In the genomic region with DNA sequence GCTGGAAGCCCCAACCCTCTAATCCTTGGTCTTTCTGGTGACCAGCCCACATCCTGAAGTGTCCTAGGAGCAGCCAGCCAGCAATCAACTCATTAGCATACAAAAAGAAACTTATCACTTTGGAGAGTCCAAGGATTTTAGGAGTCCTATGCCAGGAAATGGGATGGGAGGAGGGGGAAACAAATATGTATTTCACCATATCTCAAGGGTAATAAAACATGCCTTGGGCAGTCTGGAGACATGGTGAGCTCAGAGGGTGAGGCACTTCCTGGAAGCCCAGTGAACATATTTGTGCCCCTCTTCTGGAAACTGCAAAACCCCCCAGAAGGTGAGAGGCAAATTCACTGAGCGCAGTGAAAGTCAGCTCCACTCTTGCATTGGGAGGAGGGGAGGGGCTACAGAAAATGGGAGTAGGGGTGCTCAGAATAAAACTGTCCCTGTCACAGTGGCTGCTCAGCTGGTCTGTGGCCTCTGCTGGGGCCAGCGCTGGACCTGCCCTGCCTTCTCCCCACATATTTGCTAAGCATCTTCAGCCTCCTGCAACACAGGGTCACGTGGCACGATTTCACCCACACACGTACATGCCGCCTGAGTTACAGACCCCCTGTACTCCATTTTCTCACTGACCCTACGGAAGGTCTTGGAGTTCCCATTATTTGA, we compare ENCODE assay signal across 17 cellular contexts. TPM values are rescaled to one million over a fixed set of nuclear protein-coding genes. Genes with fewer than 3 reads are reported as not detected.
A peak's percentile ranks its signal among the peaks of the same experiment; 100 is the strongest.
DNase-seq lines count a peak whose midpoint lies in the region; ATAC-seq and TF ChIP-seq lines count a peak whose summit lies in the region.
"Had no signal": no experiment of that assay in that cellular context is flagged by ENCODE, and none has a peak within 500 bp of the region (broad histone marks: within the 10 kb centered on the region; RNA-seq: fewer than 3 reads in every experiment).

No MANE protein-coding gene starts in this region.

- no peaks in the 10 kb centered on the region for H3K27me3 Mint-ChIP-seq in CD4-positive, CD25-positive, alpha-beta regulatory T cell
- H3K27me3 Mint-ChIP-seq in CD14-positive monocyte (ENCODE audit: low read depth in 3 of 3) = peaks cover 0 to 16% (median 6%) of the 10 kb centered on the region in 3 donors

- no peak for DNase-seq in CD4-positive, CD25-positive, alpha-beta regulatory T cell
- DNase-seq in LoVo (ENCODE audit: low spot score) (peak; percentile 6), epithelial cell of esophagus (ENCODE audit: low read depth) (peak; percentile 39), posterior cingulate gyrus (peak in 6 of 10 donors; percentile 1 to 77 (median 8)), CD14-positive monocyte (ENCODE audit: low spot score) (no peak), MV-4-11 (lab: John Stamatoyannopoulos, UW) (no peak), DMS114 treated with DMSO at 0.1 percent for 48 hours (lab: John Stamatoyannopoulos, UW; ENCODE audit: unreplicated experiment) (no peak), OCI-M2 (lab: John Stamatoyannopoulos, UW; ENCODE audit: unreplicated experiment) (no peak)
- DNase-seq: BE2C, gastrocnemius medialis, kidney glomerular epithelial cell, NCI-H2227 treated with DMSO at 0.1 percent for 48 hours, OCI-M1 had no signal

- ATAC-seq in CD4-positive, CD25-positive, alpha-beta regulatory T cell (ENCODE audit: low read depth in 2 of 2) = no peak
- ATAC-seq: gastrocnemius medialis had no signal

- peaks cover 46% of the 10 kb centered on the region for H3K4me1 ChIP-seq in CD4-positive, CD25-positive, alpha-beta regulatory T cell (ENCODE audit: control insufficient read depth, insufficient read depth, low read length, poor library complexity, severe bottlenecking)

- H3K4me1 Mint-ChIP-seq in CD4-positive, CD25-positive, alpha-beta regulatory T cell = peaks cover 5 to 70% (median 22%) of the 10 kb centered on the region in 4 donors
- H3K4me1 Mint-ChIP-seq in CD14-positive monocyte = peaks cover 35% of the 10 kb centered on the region

- H3K4me3 ChIP-seq in CD4-positive, CD25-positive, alpha-beta regulatory T cell (ENCODE audit: low read depth, low read length) = no peak overlapping the region
- no peak overlapping the region for H3K4me3 ChIP-seq in epithelial cell of esophagus (ENCODE audit: low read length)
- H3K4me3 ChIP-seq: adrenal gland, dorsolateral prefrontal cortex, gastrocnemius medialis had no signal

- no peaks in the 10 kb centered on the region for H3K9me3 ChIP-seq in CD4-positive, CD25-positive, alpha-beta regulatory T cell (ENCODE audit: control insufficient read depth in 2 of 2, low read length in 2 of 2)
- H3K9me3 ChIP-seq: adrenal gland, BE2C, gastrocnemius medialis had no signal

- peak overlapping the region in 2 of 3 donors; percentile 59 to 87 for H3K27ac Mint-ChIP-seq in CD4-positive, CD25-positive, alpha-beta regulatory T cell
- peak overlapping the region in 1 of 7 donors; percentile 77 for H3K27ac Mint-ChIP-seq in CD14-positive monocyte

- no peak for TF ChIP-seq CTCF in epithelial cell of esophagus (IDR thresholded peaks at IDR 0.05; ENCODE audit: insufficient read depth, low read depth, low read length, missing control alignments)
- no peak for TF ChIP-seq CTCF in CD14-positive monocyte (IDR thresholded peaks at IDR 0.05)

- H3K9me3 Mint-ChIP-seq in CD4-positive, CD25-positive, alpha-beta regulatory T cell = no peaks in the 10 kb centered on the region
- peaks cover 0 to 6% (median 0%) of the 10 kb centered on the region in 7 donors for H3K9me3 Mint-ChIP-seq in CD14-positive monocyte
- H3K9me3 Mint-ChIP-seq: neural crest cell; T-helper 1 cell treated with Interleukin-12 subunit alpha and Interleukin-12 subunit beta and Interleukin-4 antibody, amounts not matched to agents 30 μg/mL and 1 μg/mL, for 36 hours had no signal

- intact Hi-C loops in posterior cingulate gyrus (cut with DNase I) = no loop called here
- intact Hi-C loops in CD14-positive monocyte (cut with micrococcal nuclease) = no loop called here

- H3K27me3 ChIP-seq in CD4-positive, CD25-positive, alpha-beta regulatory T cell (ENCODE audit: control insufficient read depth, insufficient read depth, low read length) = no peaks in the 10 kb centered on the region
- H3K27me3 ChIP-seq: adrenal gland, BE2C, dorsolateral prefrontal cortex, gastrocnemius medialis had no signal

- peak overlapping the region in 3 of 4 donors; percentile 19 to 64 (median 27) for H3K4me3 Mint-ChIP-seq in CD4-positive, CD25-positive, alpha-beta regulatory T cell
- no peak overlapping the region for H3K4me3 Mint-ChIP-seq in CD14-positive monocyte
- H3K4me3 Mint-ChIP-seq: neural crest cell; T-helper 1 cell treated with Interleukin-12 subunit alpha and Interleukin-12 subunit beta and Interleukin-4 antibody, amounts not matched to agents 30 μg/mL and 1 μg/mL, for 36 hours had no signal

- no peak overlapping the region for H3K27ac ChIP-seq in CD4-positive, CD25-positive, alpha-beta regulatory T cell (ENCODE audit: insufficient read depth, low read length, poor library complexity, severe bottlenecking)
- H3K27ac ChIP-seq: dorsolateral prefrontal cortex, gastrocnemius medialis had no signal

- H3K36me3 ChIP-seq in CD4-positive, CD25-positive, alpha-beta regulatory T cell (ENCODE audit: control insufficient read depth, insufficient read depth, low read length) = no peaks in the 10 kb centered on the region
- H3K36me3 ChIP-seq: adrenal gland, BE2C, gastrocnemius medialis had no signal

- no peaks in the 10 kb centered on the region for H3K36me3 Mint-ChIP-seq in CD4-positive, CD25-positive, alpha-beta regulatory T cell
- H3K36me3 Mint-ChIP-seq in CD14-positive monocyte = no peaks in the 10 kb centered on the region

RNA-seq across cellular contexts. Expression of gene ZMIZ1, which starts 17.7 kb away (rescaled TPM):
- 34.8 TPM for total RNA-seq in CD4-positive, CD25-positive, alpha-beta regulatory T cell
- polyA plus RNA-seq in CD4-positive, CD25-positive, alpha-beta regulatory T cell = 1 to 10 TPM; 1.5 to 2.3 (median 1.9) TPM
- 1 to 10 TPM; 3.3 to 8.9 TPM for polyA plus RNA-seq in CD14-positive monocyte

Comparison
In these comparisons a context has a peak if more than half of its experiments do, and no peak if none do; other contexts are left out.
1. DNase-seq: peak in LoVo (single experiment), epithelial cell of esophagus (single experiment) and posterior cingulate gyrus (6 of 10); none in CD4-positive, CD25-positive, alpha-beta regulatory T cell (0 of 3), CD14-positive monocyte (single experiment), MV-4-11 (single experiment), DMS114 treated with DMSO at 0.1 percent for 48 hours (single experiment) and OCI-M2 (single experiment).
2. H3K4me3 Mint-ChIP-seq: peak in CD4-positive, CD25-positive, alpha-beta regulatory T cell (3 of 4); none in CD14-positive monocyte (0 of 2).